In genomic region chr10:104120512-104120902, GRCh38 we compare ENCODE assay signal across 10 cellular contexts. TPM values are rescaled to one million over a fixed set of nuclear protein-coding genes. Genes with fewer than 3 reads are reported as not detected.
A peak's percentile ranks its signal among the peaks of the same experiment; 100 is the strongest.
DNase-seq lines count a peak whose midpoint lies in the region; ATAC-seq, FAIRE-seq and TF ChIP-seq lines count a peak whose summit lies in the region.
"Had no signal": no experiment of that assay in that cellular context is flagged by ENCODE, and none has a peak within 500 bp of the region (broad histone marks: within the 10 kb centered on the region; RNA-seq: fewer than 3 reads in every experiment).

No MANE protein-coding gene starts in this region.

- POLR2A ChIA-PET in GM12878 (lab: Charles Lee), result interaction anchor here (0.6 to 4.3 kb wide), 11 partner anchors 10 to 728 kb away, joined by 3 to 36 read pairs (median 6); partner anchors contain the start of gene SLK

- peak overlapping the region; percentile 59 for H2AK5ac ChIP-seq in mesenchymal stem cell (ENCODE audit: low read length, severe bottlenecking)

- H3K9ac ChIP-seq in GM12878 (ENCODE audit: control insufficient read depth, insufficient read depth, low read length), result peak overlapping the region; percentile 99
- peak overlapping the region; percentile 100 for H3K9ac ChIP-seq in mesenchymal stem cell (ENCODE audit: low read length)

- in situ Hi-C loops in GM12878 (cut with MboI), result loop anchor here (5.0 kb wide), 1 partner anchor 153 kb away; the partner anchor contains the start of gene SLK

- peak overlapping the region; percentile 77 for H4K8ac ChIP-seq in mesenchymal stem cell (ENCODE audit: low read length)

- no peak overlapping the region for H3K14ac ChIP-seq in mesenchymal stem cell (ENCODE audit: low read length in 2 of 2)

- H4K20me1 ChIP-seq in GM12878 (ENCODE audit: control insufficient read depth, insufficient read depth), result no peaks in the 10 kb centered on the region

- H4K91ac ChIP-seq in mesenchymal stem cell (ENCODE audit: low read length), result no peak overlapping the region

- peak overlapping the region; percentile 15 for H2BK120ac ChIP-seq in mesenchymal stem cell (ENCODE audit: low read depth, low read length)

- H2BK5ac ChIP-seq in mesenchymal stem cell (ENCODE audit: low read depth, low read length, poor library complexity, severe bottlenecking), result no peak overlapping the region

- H3K79me2 ChIP-seq in GM12878 (ENCODE audit: control insufficient read depth, insufficient read depth, low read length), result peaks cover 8% of the 10 kb centered on the region; the same call in 1 of the 2 replicates

- intact Hi-C loops in heart left ventricle (cut with DNase I) (loop anchor here in 9 of 10 donors (2.0 to 10.0 kb wide), 16 partner anchors 92 to 233 kb away; partner anchors contain the start of genes SLK (in 6 of the 9), STN1 (in 4 of the 9), GSTO1 (in 2 of the 9) and CFAP43 (in 1 of the 9)), Right ventricle myocardium inferior (cut with DNase I) (loop anchor here (2.0 to 10.0 kb wide), 7 partner anchors 43 to 232 kb away; partner anchors contain the start of genes GSTO1, SLK and STN1), GM12878 (cut with micrococcal nuclease; ENCODE audit: unreplicated experiment) (loop anchor here (5.0 to 10.0 kb wide), 5 partner anchors 138 to 426 kb away; partner anchors contain the start of genes CFAP58, GSTO2 and STN1)

- H3K79me1 ChIP-seq in mesenchymal stem cell (replicated peaks; ENCODE audit: low read length, poor library complexity, severe bottlenecking), result no peaks in the 10 kb centered on the region

- H3K18ac ChIP-seq in mesenchymal stem cell (ENCODE audit: low read depth in 1 of 2, low read length in 2 of 2), result peak overlapping the region; percentile 68 to 90

- no peak overlapping the region for H2BK15ac ChIP-seq in mesenchymal stem cell (ENCODE audit: low read depth, poor library complexity, severe bottlenecking)

- no peak for TF ChIP-seq RAD21 in GM12878 (IDR thresholded peaks at IDR 0.05; ENCODE audit: insufficient read depth, low read depth, low read length)

- ATAC-seq in heart left ventricle (no peak), Right ventricle myocardium inferior (no peak), GM12878 (no peak), upper lobe of left lung (ENCODE audit: low FRiP score in 2 of 2) (no peak), GM21723 (IDR thresholded peaks at IDR 0.05; ENCODE audit: unreplicated experiment) (no peak)

- TF ChIP-seq EP300 in GM12878 (IDR thresholded peaks at IDR 0.05; ENCODE audit: borderline replicate concordance in 1 of 2, control insufficient read depth in 1 of 2, low read depth in 2 of 2, low read length in 2 of 2) (no peak), upper lobe of left lung (IDR thresholded peaks at IDR 0.05) (no peak)

- H3K27ac ChIP-seq in heart left ventricle (peak overlapping the region; percentile 91 to 99 (median 97)), GM12878 (ENCODE audit: control insufficient read depth, insufficient read depth) (peak overlapping the region; percentile 94), mesenchymal stem cell (ENCODE audit: low read length, poor library complexity, severe bottlenecking) (peak overlapping the region; percentile 76), upper lobe of left lung (peak overlapping the region; percentile 95 to 99 (median 98))

- 31 to 40% (median 34%) methylated on average over 2 of the region's 2 CpGs for WGBS in heart left ventricle, 4 donors
- 0% methylated on average over 2 of the region's 2 CpGs for WGBS in GM12878 (ENCODE audit: insufficient coverage, insufficient replicate concordance, low lambda C conversion rate, missing lambda C conversion rate)
- WGBS in mesenchymal stem cell, result 40% methylated on average over 1 of the region's 2 CpGs
- 51 to 55% methylated on average over 2 of the region's 2 CpGs for WGBS in upper lobe of left lung, 2 donors

- H3K4me2 ChIP-seq in GM12878 (ENCODE audit: control insufficient read depth, insufficient read depth) (peak overlapping the region; percentile 94), mesenchymal stem cell (ENCODE audit: low read length, poor library complexity, severe bottlenecking) (peak overlapping the region; percentile 96)

- H3K36me3 ChIP-seq in heart left ventricle (peaks cover 0 to 18% (median 2%) of the 10 kb centered on the region in 9 donors), GM12878 (ENCODE audit: control insufficient read depth in 2 of 2, insufficient read depth in 2 of 2, low read length in 1 of 2) (no peaks in the 10 kb centered on the region), mesenchymal stem cell (ENCODE audit: control insufficient read depth in 1 of 2, insufficient read depth in 2 of 2, low read depth in 1 of 2, low read length in 2 of 2) (peaks cover 0 to 6% of the 10 kb centered on the region in 2 experiments), upper lobe of left lung (peaks cover 0 to 6% (median 0%) of the 10 kb centered on the region in 4 donors)

- FAIRE-seq in GM12878 (lab: Jason Lieb, UNC), result no peak

- no peak overlapping the region for H3K23ac ChIP-seq in mesenchymal stem cell (ENCODE audit: low read length in 2 of 2)

- H3K9me3 ChIP-seq in heart left ventricle (no peaks in the 10 kb centered on the region), GM12878 (replicated peaks; ENCODE audit: control insufficient read depth, insufficient read depth, low read length) (no peaks in the 10 kb centered on the region), mesenchymal stem cell (ENCODE audit: control insufficient read depth, low read length) (no peaks in the 10 kb centered on the region), upper lobe of left lung (no peaks in the 10 kb centered on the region)

- no peaks in the 10 kb centered on the region for H3K27me3 ChIP-seq in heart left ventricle
- no peaks in the 10 kb centered on the region; a peak in 1 of 4 replicates for H3K27me3 ChIP-seq in GM12878 (replicated peaks in 1 of 2; ENCODE audit: control insufficient read depth in 2 of 2, insufficient read depth in 2 of 2, low read length in 1 of 2)
- H3K27me3 ChIP-seq in mesenchymal stem cell (ENCODE audit: control insufficient read depth in 1 of 2, insufficient read depth in 1 of 2, low read length in 2 of 2), result no peaks in the 10 kb centered on the region
- no peaks in the 10 kb centered on the region for H3K27me3 ChIP-seq in upper lobe of left lung

- SMC1A ChIA-PET in GM12878 (lab: Charles Lee; ENCODE audit: uncharacterized antibody, unreplicated experiment), result interaction anchor here (0.7 to 6.3 kb wide), 9 partner anchors 8 to 156 kb away, joined by 3 to 58 read pairs (median 5); no protein-coding TSS in a partner anchor

- no peak for DNase-seq in heart left ventricle
- no peak for DNase-seq in Right ventricle myocardium inferior (ENCODE audit: missing footprints)
- no peak for DNase-seq in GM12878 (ENCODE audit: low read depth, low spot score)
- no peak for DNase-seq in mesenchymal stem cell
- no peak for DNase-seq in upper lobe of left lung
- no peak for DNase-seq in NCI-H748 treated with DMSO at 0.1 percent for 48 hours (lab: John Stamatoyannopoulos, UW)
- DNase-seq in C1 segment of cervical spinal cord (lab: John Stamatoyannopoulos, UW), result no peak
- DNase-seq: GF-D8 had no signal

- H3K4me3 ChIP-seq in heart left ventricle (peak overlapping the region in 11 of 12 donors; percentile 38 to 87 (median 76)), GM12878 (peak overlapping the region; percentile 87), mesenchymal stem cell (ENCODE audit: insufficient read depth in 1 of 2, low read depth in 1 of 2, low read length in 2 of 2) (peak overlapping the region in 1 of 2 experiments; percentile 84), upper lobe of left lung (peak overlapping the region in 3 of 4 donors; percentile 59 to 73 (median 70))

- H2AFZ ChIP-seq in GM12878 (ENCODE audit: control insufficient read depth, low read depth, low read length), result peak overlapping the region; percentile 95
- H2AFZ ChIP-seq in mesenchymal stem cell (ENCODE audit: low read depth, low read length), result no peak overlapping the region

- no TSS peak for BruUV-seq in GM12878 (replicated peaks; lab: Mats Ljungman, UMichigan)

- peak overlapping the region; percentile 33 to 57 for H3K4ac ChIP-seq in mesenchymal stem cell (ENCODE audit: low read depth in 1 of 2, low read length in 2 of 2)

- TF ChIP-seq POLR2A in heart left ventricle (IDR thresholded peaks at IDR 0.05) (no peak), GM12878 (IDR thresholded peaks at IDR 0.05; ENCODE audit: low read depth, low read length) (no peak), upper lobe of left lung (IDR thresholded peaks at IDR 0.05) (no peak)

- no peak for TF ChIP-seq CTCF in heart left ventricle (IDR thresholded peaks at IDR 0.05)
- no peak for TF ChIP-seq CTCF in GM12878 (IDR thresholded peaks at IDR 0.05 in 2 of 3, conservative IDR thresholded peaks at IDR 0.05 in 1 of 3; ENCODE audit: control insufficient read depth in 2 of 3, extremely low read depth in 1 of 3, insufficient read depth in 1 of 3, low read depth in 3 of 3, low read length in 3 of 3)
- TF ChIP-seq CTCF in upper lobe of left lung (IDR thresholded peaks at IDR 0.05), result no peak

- RAD21 ChIA-PET in GM12878 (lab: Charles Lee; ENCODE audit: unreplicated experiment), result interaction anchor here (1.0 to 6.2 kb wide), 13 partner anchors 8 to 233 kb away, joined by 3 to 46 read pairs (median 6); no protein-coding TSS in a partner anchor

- peaks cover 0 to 28% (median 9%) of the 10 kb centered on the region in 12 donors for H3K4me1 ChIP-seq in heart left ventricle
- peaks cover 11% of the 10 kb centered on the region; the same call in 1 of the 2 replicates for H3K4me1 ChIP-seq in GM12878 (ENCODE audit: control insufficient read depth, insufficient read depth, low read length)
- H3K4me1 ChIP-seq in mesenchymal stem cell (ENCODE audit: control insufficient read depth, insufficient read depth, low read depth, low read length), result no peaks in the 10 kb centered on the region
- H3K4me1 ChIP-seq in upper lobe of left lung, result peaks cover 9 to 22% (median 15%) of the 10 kb centered on the region in 4 donors

- CTCF ChIA-PET in GM12878 (lab: Yijun Ruan, JAX), result interaction anchor here (0.7 to 9.4 kb wide), 14 partner anchors 8 to 231 kb away, joined by 3 to 151 read pairs (median 6); no protein-coding TSS in a partner anchor

- H2BK12ac ChIP-seq in mesenchymal stem cell (ENCODE audit: low read length in 2 of 2), result peak overlapping the region in 1 of 2 experiments; percentile 57

RNA-seq across cellular contexts. Expression of gene SFR1, which starts 1.5 kb away (rescaled TPM):
- total RNA-seq in heart left ventricle, result 10 to 100 TPM in 1 of 9 donors, 1 to 10 TPM in 8; 5.4 to 10.1 (median 7.6) TPM
- polyA plus RNA-seq in heart left ventricle, result 1 to 10 TPM; 6.7 to 9.5 TPM
- total RNA-seq in Right ventricle myocardium inferior, result 5.7 TPM
- total RNA-seq in GM12878 (2013; cell fraction: nucleolus; rRNA removed), result 15.8 and 18.2 TPM in 2 replicates
- total RNA-seq in GM12878 (2014; rRNA removed), result 7.9 and 13.7 TPM in 2 replicates
- 14.6 and 15.0 TPM in 2 replicates for total RNA-seq in GM12878 (2014; rRNA removed; fragmentation: Illumina TruSeq; extraction: Trizol)
- 9.0 and 10.0 TPM in 2 replicates for total RNA-seq in GM12878 (2021)
- 6.2 TPM for polyA plus RNA-seq in GM12878 (2011; ENCODE audit: low read depth)
- 6.9 and 14.0 TPM in 2 replicates for polyA plus RNA-seq in GM12878 (2011; rRNA removed)
- polyA plus RNA-seq in GM12878 (2011; cell fraction: cytosol; rRNA removed), result 2.7 and 3.0 TPM in 2 replicates
- polyA plus RNA-seq in GM12878 (2011; cell fraction: nucleus; rRNA removed), result 1.6 and 2.9 TPM in 2 replicates
- polyA plus RNA-seq in GM12878 (2012), result 7.1 and 8.7 TPM in 2 replicates
- 14.9 and 18.5 TPM in 2 replicates for polyA plus RNA-seq in GM12878 (2014; fragmentation: Illumina TruSeq; extraction: Trizol)
- polyA plus RNA-seq in GM12878 (2014; fragmentation: Nextera tagmentation; extraction: Ambion mirVana), result 10 to 100 TPM; 25.4 to 31.5 TPM
- 8.1 and 9.6 TPM in 2 replicates for polyA plus RNA-seq in GM12878 (2014; rRNA removed)
- 10 to 100 TPM; 20.6 to 21.2 TPM for polyA plus RNA-seq in GM12878 (2016; fragmentation: Nextera tagmentation; extraction: Ambion mirVana)
- 4.2 and 4.5 TPM in 2 replicates for polyA minus RNA-seq in GM12878 (2011; rRNA and poly(A)+ RNA removed)
- 3.6 and 4.0 TPM in 2 replicates for polyA minus RNA-seq in GM12878 (2011; cell fraction: cytosol; rRNA and poly(A)+ RNA removed)
- polyA minus RNA-seq in GM12878 (2011; cell fraction: nucleus; rRNA and poly(A)+ RNA removed), result 2.7 and 5.9 TPM in 2 replicates
- 4.2 TPM for polyA plus RNA-seq in mesenchymal stem cell (2013, experiment 1 of 2)
- 4.8 TPM for polyA plus RNA-seq in mesenchymal stem cell (2013, experiment 2 of 2)
- 10 to 100 TPM in 1 of 6 donors, 1 to 10 TPM in 5; 3.1 to 11.9 (median 7.3) TPM for total RNA-seq in upper lobe of left lung

RNA-seq across cellular contexts. Expression of gene COL17A1, which starts 34.8 kb away (rescaled TPM):
- 1 to 10 TPM in 2 of 9 donors, under 1 TPM in 2, not detected in 5; 0.28 to 2.2 (median 0.86) TPM for total RNA-seq in heart left ventricle
- under 1 TPM in 1 of 2 donors, not detected in 1; 0.37 TPM for polyA plus RNA-seq in heart left ventricle
- total RNA-seq in Right ventricle myocardium inferior, result 0.43 TPM
- not detected in 2 replicates for total RNA-seq in GM12878 (2013; cell fraction: nucleolus; rRNA removed)
- not detected in 2 replicates for total RNA-seq in GM12878 (2014; rRNA removed)
- not detected in 2 replicates for total RNA-seq in GM12878 (2014; rRNA removed; fragmentation: Illumina TruSeq; extraction: Trizol)
- 0.05 TPM in 1 of 2 replicates, not detected in the other for total RNA-seq in GM12878 (2021)
- not detected for polyA plus RNA-seq in GM12878 (2011; ENCODE audit: low read depth)
- polyA plus RNA-seq in GM12878 (2011; rRNA removed), result 0.22 TPM in 1 of 2 replicates, not detected in the other
- 0.06 and 0.07 TPM in 2 replicates for polyA plus RNA-seq in GM12878 (2011; cell fraction: cytosol; rRNA removed)
- polyA plus RNA-seq in GM12878 (2011; cell fraction: nucleus; rRNA removed), result 0.01 TPM in 1 of 2 replicates, not detected in the other
- polyA plus RNA-seq in GM12878 (2012), result not detected in 2 replicates
- not detected in 2 replicates for polyA plus RNA-seq in GM12878 (2014; fragmentation: Illumina TruSeq; extraction: Trizol)
- not detected for polyA plus RNA-seq in GM12878 (2014; fragmentation: Nextera tagmentation; extraction: Ambion mirVana)
- polyA plus RNA-seq in GM12878 (2014; rRNA removed), result not detected in 2 replicates
- polyA plus RNA-seq in GM12878 (2016; fragmentation: Nextera tagmentation; extraction: Ambion mirVana), result under 1 TPM in 1 of 2 experiments, not detected in 1; 0.08 TPM
- polyA minus RNA-seq in GM12878 (2011; rRNA and poly(A)+ RNA removed), result not detected in 2 replicates
- not detected in 2 replicates for polyA minus RNA-seq in GM12878 (2011; cell fraction: cytosol; rRNA and poly(A)+ RNA removed)
- not detected in 2 replicates for polyA minus RNA-seq in GM12878 (2011; cell fraction: nucleus; rRNA and poly(A)+ RNA removed)
- 0.01 TPM for polyA plus RNA-seq in mesenchymal stem cell (2013, experiment 1 of 2)
- polyA plus RNA-seq in mesenchymal stem cell (2013, experiment 2 of 2), result not detected
- 1 to 10 TPM; 1.0 to 2.0 (median 1.6) TPM for total RNA-seq in upper lobe of left lung
- total RNA-seq: LHCN-M2 had no signal
